1 cellular context compared by ENCODE assay signal in the genomic region with DNA sequence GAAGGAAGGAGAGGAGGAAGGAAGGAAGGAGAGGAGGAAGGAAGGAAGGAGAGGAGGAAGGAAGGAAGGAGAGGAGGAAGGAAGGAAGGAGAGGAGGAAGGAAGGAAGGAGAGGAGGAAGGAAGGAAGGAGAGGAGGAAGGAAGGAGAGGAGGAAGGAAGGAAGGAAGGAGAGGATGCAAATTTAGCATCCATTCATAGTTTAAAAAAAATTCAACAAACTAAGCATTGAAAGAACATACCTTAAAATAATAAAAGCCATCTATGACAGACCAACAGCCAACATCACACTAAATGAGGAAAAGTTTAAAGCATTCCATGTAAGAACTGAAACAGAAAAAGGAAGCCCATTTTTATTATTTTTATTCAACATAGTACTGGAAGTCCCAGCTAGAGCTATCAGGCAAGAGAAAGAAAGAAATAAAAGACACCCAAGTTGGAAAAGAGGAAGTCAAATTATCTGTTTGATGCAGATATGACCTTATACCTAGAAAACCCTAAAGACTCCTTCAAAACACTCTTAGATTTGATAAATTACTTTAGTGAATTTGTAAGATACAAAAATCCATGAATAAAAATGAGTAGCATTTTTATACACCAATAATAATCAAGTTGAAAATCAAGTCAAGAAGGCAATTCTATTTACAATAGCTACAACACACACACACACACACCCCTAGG.
TF ChIP-seq lines count a peak whose summit lies in the region.

No MANE protein-coding gene starts in this region.

TF ChIP-seq in K562, 482 proteins besides CTCF, POLR2A, EP300 and RAD21 (continued from another document):
- TF ChIP-seq ZBTB49 (CRISPR knock-in tag; IDR thresholded peaks at IDR 0.05; ENCODE audit: borderline replicate concordance) (no peak), RFX1 (IDR thresholded peaks at IDR 0.05) (no peak), CEBPB (tag; IDR thresholded peaks at IDR 0.05) (no peak), ZNF140 (CRISPR knock-in tag; IDR thresholded peaks at IDR 0.05) (no peak), NBN (IDR thresholded peaks at IDR 0.05; ENCODE audit: low read depth) (no peak), ASH1L (IDR thresholded peaks at IDR 0.05; ENCODE audit: borderline replicate concordance, low read depth, partially characterized antibody) (no peak), MXI1 (IDR thresholded peaks at IDR 0.05; ENCODE audit: low read depth, low read length) (no peak), HES1 (IDR thresholded peaks at IDR 0.05; ENCODE audit: low read depth) (no peak), HNRNPH1 (optimal IDR thresholded peaks at IDR 0.05; ENCODE audit: low read depth, low read length) (no peak), CHAMP1 (IDR thresholded peaks at IDR 0.05) (no peak), RFX7 (CRISPR knock-in tag; IDR thresholded peaks at IDR 0.05) (no peak), ARNT (IDR thresholded peaks at IDR 0.05) (no peak), ESRRA (IDR thresholded peaks at IDR 0.05; ENCODE audit: borderline replicate concordance, low read depth) (no peak), MCM5 (IDR thresholded peaks at IDR 0.05; ENCODE audit: low read depth) (no peak), DPF2 (IDR thresholded peaks at IDR 0.05) (peak; percentile 91), ZSCAN32 (CRISPR knock-in tag; IDR thresholded peaks at IDR 0.05) (no peak), ZNF644 (tag; IDR thresholded peaks at IDR 0.05; ENCODE audit: low read depth) (no peak), BMI1 (IDR thresholded peaks at IDR 0.05; ENCODE audit: low read length) (no peak), RBM39 (optimal IDR thresholded peaks at IDR 0.05; ENCODE audit: low read depth, low read length) (no peak), POLR3G (IDR thresholded peaks at IDR 0.05; ENCODE audit: extremely low read depth, insufficient read length, insufficient replicate concordance) (no peak), FOXA1 (IDR thresholded peaks at IDR 0.05; ENCODE audit: borderline replicate concordance) (no peak)
- TF ChIP-seq, protein P1, sequence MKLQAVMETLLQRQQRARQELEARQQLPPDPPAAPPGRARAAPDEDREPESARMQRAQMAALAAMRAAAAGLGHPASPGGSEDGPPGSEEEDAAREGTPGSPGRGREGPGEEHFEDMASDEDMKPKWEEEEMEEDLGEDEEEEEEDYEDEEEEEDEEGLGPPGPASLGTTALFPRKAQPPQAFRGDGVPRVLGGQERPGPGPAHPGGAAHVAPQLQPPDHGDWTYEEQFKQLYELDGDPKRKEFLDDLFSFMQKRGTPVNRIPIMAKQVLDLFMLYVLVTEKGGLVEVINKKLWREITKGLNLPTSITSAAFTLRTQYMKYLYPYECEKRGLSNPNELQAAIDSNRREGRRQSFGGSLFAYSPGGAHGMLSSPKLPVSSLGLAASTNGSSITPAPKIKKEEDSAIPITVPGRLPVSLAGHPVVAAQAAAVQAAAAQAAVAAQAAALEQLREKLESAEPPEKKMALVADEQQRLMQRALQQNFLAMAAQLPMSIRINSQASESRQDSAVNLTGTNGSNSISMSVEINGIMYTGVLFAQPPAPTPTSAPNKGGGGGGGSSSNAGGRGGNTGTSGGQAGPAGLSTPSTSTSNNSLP (IDR thresholded peaks at IDR 0.05; ENCODE audit: borderline replicate concordance, low read depth, low read length): no peak; the same call in 1 of the 2 replicates
- TF ChIP-seq, protein P2, sequence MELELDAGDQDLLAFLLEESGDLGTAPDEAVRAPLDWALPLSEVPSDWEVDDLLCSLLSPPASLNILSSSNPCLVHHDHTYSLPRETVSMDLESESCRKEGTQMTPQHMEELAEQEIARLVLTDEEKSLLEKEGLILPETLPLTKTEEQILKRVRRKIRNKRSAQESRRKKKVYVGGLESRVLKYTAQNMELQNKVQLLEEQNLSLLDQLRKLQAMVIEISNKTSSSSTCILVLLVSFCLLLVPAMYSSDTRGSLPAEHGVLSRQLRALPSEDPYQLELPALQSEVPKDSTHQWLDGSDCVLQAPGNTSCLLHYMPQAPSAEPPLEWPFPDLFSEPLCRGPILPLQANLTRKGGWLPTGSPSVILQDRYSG (tag; conservative IDR thresholded peaks at IDR 0.05; ENCODE audit: low read depth): no peak
- TF ChIP-seq, protein P3, sequence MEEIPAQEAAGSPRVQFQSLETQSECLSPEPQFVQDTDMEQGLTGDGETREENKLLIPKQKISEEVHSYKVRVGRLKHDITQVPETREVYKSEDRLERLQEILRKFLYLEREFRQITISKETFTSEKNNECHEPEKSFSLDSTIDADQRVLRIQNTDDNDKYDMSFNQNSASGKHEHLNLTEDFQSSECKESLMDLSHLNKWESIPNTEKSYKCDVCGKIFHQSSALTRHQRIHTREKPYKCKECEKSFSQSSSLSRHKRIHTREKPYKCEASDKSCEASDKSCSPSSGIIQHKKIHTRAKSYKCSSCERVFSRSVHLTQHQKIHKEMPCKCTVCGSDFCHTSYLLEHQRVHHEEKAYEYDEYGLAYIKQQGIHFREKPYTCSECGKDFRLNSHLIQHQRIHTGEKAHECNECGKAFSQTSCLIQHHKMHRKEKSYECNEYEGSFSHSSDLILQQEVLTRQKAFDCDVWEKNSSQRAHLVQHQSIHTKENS (CRISPR knock-in tag; IDR thresholded peaks at IDR 0.05): no peak
